Comparison of ENCODE assay signal across 24 cellular contexts in genomic region chr2:158620656-158621055, GRCh38.
DNase-seq lines count a peak whose midpoint lies in the region; ATAC-seq, FAIRE-seq and TF ChIP-seq lines count a peak whose summit lies in the region.
"Had no signal": no experiment of that assay in that cellular context is flagged by ENCODE, and none has a peak within 500 bp of the region (broad histone marks: within the 10 kb centered on the region; RNA-seq: fewer than 3 reads in every experiment).

No MANE protein-coding gene starts in this region.

- DNase-seq in HepG2 (ENCODE audit: low spot score): no peak
- no peak for DNase-seq in right lobe of liver
- DNase-seq in K562 (ENCODE audit: extremely low read depth in 1 of 4, low spot score in 3 of 4): no peak
- DNase-seq in trophoblast cell: no peak
- DNase-seq in stimulated activated CD4-positive, alpha-beta T cell treated with anti-CD3 and anti-CD28 coated beads, Interleukin-4, amount 100 ng/mL, for 4 hours: no peak
- DNase-seq: ACHN; BE2C; C1 segment of cervical spinal cord; CD4-positive, alpha-beta memory T cell; CD4-positive, CD25-positive, alpha-beta regulatory T cell; CD8-positive, alpha-beta memory T cell; COR-L47; DMS 273 treated with DMSO at 0.1 percent for 48 hours; DMS153; DMS53; DMS79; DND-41; EL; GF-D8 had no signal

- WGBS in HepG2 (ENCODE audit: low lambda C conversion rate): 94% methylated on average over 2 of the region's 2 CpGs
- WGBS in right lobe of liver (ENCODE audit: insufficient coverage, low coverage, low lambda C conversion rate, missing lambda C conversion rate): 57% methylated on average over 1 of the region's 2 CpGs
- 88% methylated on average over 2 of the region's 2 CpGs for WGBS in K562 (ENCODE audit: insufficient coverage, low coverage, missing lambda C conversion rate)
- WGBS in mesodermal cell (ENCODE audit: insufficient coverage in 2 of 2), 2 experiments: no CpG with 5 or more reads among the region's 2 CpGs
- no CpG with 5 or more reads among the region's 2 CpGs for WGBS in trophoblast cell (ENCODE audit: extremely low coverage, insufficient coverage, insufficient read length)

- H4K20me1 ChIP-seq in HepG2 (ENCODE audit: insufficient read depth, low read length) (no peaks in the 10 kb centered on the region), K562 (replicated peaks; ENCODE audit: control insufficient read depth, insufficient read depth, low read length) (no peaks in the 10 kb centered on the region)
- H4K20me1 ChIP-seq: BLaER1 had no signal

- H3K4ac ChIP-seq in trophoblast cell (ENCODE audit: low read depth, low read length): no peak overlapping the region

- no peak overlapping the region for H4K12ac ChIP-seq in trophoblast cell (ENCODE audit: low read depth, low read length)

- H3K79me2 ChIP-seq in HepG2 (ENCODE audit: insufficient read depth, low read length) (no peaks in the 10 kb centered on the region), K562 (ENCODE audit: control insufficient read depth, insufficient read depth, low read length) (no peaks in the 10 kb centered on the region), trophoblast cell (ENCODE audit: control insufficient read depth, insufficient read depth, low read length, poor library complexity) (no peaks in the 10 kb centered on the region)

- H3K79me1 ChIP-seq in trophoblast cell (ENCODE audit: low read length): no peaks in the 10 kb centered on the region

- FAIRE-seq in HepG2 (lab: Jason Lieb, UNC) (no peak), K562 (lab: Jason Lieb, UNC) (no peak)
- FAIRE-seq: GM12891 had no signal

- no peak overlapping the region for H3K9ac ChIP-seq in HepG2 (ENCODE audit: insufficient read depth, low read depth, low read length)
- no peak overlapping the region for H3K9ac ChIP-seq in K562 (ENCODE audit: insufficient read depth in 1 of 2, low read depth in 2 of 2, low read length in 2 of 2)
- H3K9ac ChIP-seq in trophoblast cell (ENCODE audit: low read length): no peak overlapping the region
- H3K9ac ChIP-seq: BLaER1 had no signal

- H3K27me3 ChIP-seq in HepG2 (ENCODE audit: control insufficient read depth in 1 of 2, insufficient read depth in 2 of 2, low read length in 2 of 2): no peaks in the 10 kb centered on the region
- no peaks in the 10 kb centered on the region for H3K27me3 ChIP-seq in right lobe of liver
- no peaks in the 10 kb centered on the region for H3K27me3 ChIP-seq in K562 (ENCODE audit: control insufficient read depth in 2 of 2, insufficient read depth in 2 of 2, low read length in 2 of 2)
- H3K27me3 ChIP-seq in trophoblast cell (ENCODE audit: insufficient read depth, low read length): no peaks in the 10 kb centered on the region
- H3K27me3 ChIP-seq: BE2C, BLaER1 had no signal

- no peak overlapping the region for H3K23ac ChIP-seq in trophoblast cell (ENCODE audit: low read length)

- H2BK12ac ChIP-seq in trophoblast cell (ENCODE audit: low read length): no peak overlapping the region

- no peak for TF ChIP-seq EP300 in HepG2 (IDR thresholded peaks at IDR 0.05; ENCODE audit: low read depth in 2 of 2, low read length in 2 of 2)
- TF ChIP-seq EP300 in HepG2 (CRISPR knock-in tag; IDR thresholded peaks at IDR 0.05; ENCODE audit: borderline replicate concordance): no peak
- no peak for TF ChIP-seq EP300 in K562 (IDR thresholded peaks at IDR 0.05; ENCODE audit: low read length)

- H2AFZ ChIP-seq in HepG2 (ENCODE audit: low read length): no peak overlapping the region
- no peak overlapping the region for H2AFZ ChIP-seq in K562 (ENCODE audit: low read depth, low read length)
- H2AFZ ChIP-seq in trophoblast cell (ENCODE audit: insufficient read depth, low read length, poor library complexity): no peak overlapping the region

- intact Hi-C loops in HepG2 (cut with micrococcal nuclease; ENCODE audit: unreplicated experiment) (no loop called here), right lobe of liver (cut with DNase I) (no loop called here), K562 (cut with micrococcal nuclease) (no loop called here)

- no peak overlapping the region for H3K4me3 ChIP-seq in HepG2 (replicated peaks in 1 of 3; ENCODE audit: insufficient read depth in 1 of 3, low read depth in 2 of 3, low read length in 3 of 3)
- no peak overlapping the region for H3K4me3 ChIP-seq in right lobe of liver
- H3K4me3 ChIP-seq in K562: no peak overlapping the region
- no peak overlapping the region for H3K4me3 ChIP-seq in mesodermal cell (ENCODE audit: extremely low read depth, insufficient read depth, low read length, poor library complexity, severe bottlenecking)
- H3K4me3 ChIP-seq in trophoblast cell (ENCODE audit: low read depth, low read length): no peak overlapping the region
- H3K4me3 ChIP-seq: BLaER1 had no signal

- no peak overlapping the region for H3K27ac ChIP-seq in HepG2 (ENCODE audit: extremely low read length, insufficient read depth, low read length)
- H3K27ac ChIP-seq in right lobe of liver: no peak overlapping the region
- H3K27ac ChIP-seq in K562 (ENCODE audit: extremely low read depth, low read depth, low read length): no peak overlapping the region
- H3K27ac ChIP-seq in mesodermal cell (ENCODE audit: low read depth, low read length, severe bottlenecking): peak overlapping the region; percentile 51
- H3K27ac ChIP-seq in trophoblast cell (ENCODE audit: low read depth, low read length): no peak overlapping the region
- H3K27ac ChIP-seq: 22Rv1, BLaER1 had no signal

- H3K36me3 ChIP-seq in HepG2 (replicated peaks in 1 of 2; ENCODE audit: control insufficient read depth in 1 of 2, insufficient read depth in 2 of 2, low read length in 2 of 2) (peaks cover 25 to 62% of the 10 kb centered on the region in 2 experiments), right lobe of liver (peaks cover 0 to 19% (median 7%) of the 10 kb centered on the region in 4 donors), K562 (ENCODE audit: control insufficient read depth, insufficient read depth, low read length) (peaks cover 60% of the 10 kb centered on the region), mesodermal cell (ENCODE audit: control insufficient read depth, insufficient read depth, low read length) (peaks cover 48% of the 10 kb centered on the region), trophoblast cell (ENCODE audit: control insufficient read depth in 1 of 2, insufficient read depth in 2 of 2, low read length in 2 of 2) (peaks cover 7 to 12% of the 10 kb centered on the region in 2 experiments)
- H3K36me3 ChIP-seq: BE2C had no signal

- H3K4me1 ChIP-seq in HepG2 (ENCODE audit: insufficient read depth, low read length): peaks cover 22% of the 10 kb centered on the region
- peaks cover 0 to 12% (median 0%) of the 10 kb centered on the region in 4 donors for H3K4me1 ChIP-seq in right lobe of liver
- peaks cover 0 to 5% of the 10 kb centered on the region in 2 experiments; a peak in 1 of 5 replicates for H3K4me1 ChIP-seq in K562 (replicated peaks in 1 of 2; ENCODE audit: control insufficient read depth in 2 of 2, insufficient read depth in 2 of 2, low read length in 2 of 2)
- peaks cover 9% of the 10 kb centered on the region for H3K4me1 ChIP-seq in mesodermal cell (ENCODE audit: control insufficient read depth, insufficient read depth, low read length, poor library complexity, severe bottlenecking)
- no peaks in the 10 kb centered on the region for H3K4me1 ChIP-seq in trophoblast cell (ENCODE audit: control insufficient read depth in 1 of 2, insufficient read depth in 2 of 2, low read length in 2 of 2)
- H3K4me1 ChIP-seq: BE2C, BLaER1 had no signal

- H2BK5ac ChIP-seq in trophoblast cell (ENCODE audit: low read depth, low read length, poor library complexity): no peak overlapping the region

- H2BK120ac ChIP-seq in trophoblast cell (ENCODE audit: insufficient read depth, low read length, poor library complexity): no peak overlapping the region

- H3K4me2 ChIP-seq in HepG2 (ENCODE audit: low read depth, low read length) (no peak overlapping the region), K562 (ENCODE audit: insufficient read depth, low read length) (no peak overlapping the region), trophoblast cell (ENCODE audit: low read length) (no peak overlapping the region)
- H3K4me2 ChIP-seq: BLaER1 had no signal

- in situ Hi-C loops in HepG2 (cut with HindIII; ENCODE audit: extremely low pct_ligation_motif_present, low pct_unique_long_range_greater_than_20kb) (no loop called here), K562 (cut with MboI) (no loop called here)

- no peaks in the 10 kb centered on the region for H3K9me1 ChIP-seq in K562 (ENCODE audit: control insufficient read depth, insufficient read depth, low read length)

- H3K9me3 ChIP-seq in HepG2 (ENCODE audit: low read length) (no peaks in the 10 kb centered on the region), right lobe of liver (no peaks in the 10 kb centered on the region), K562 (replicated peaks; ENCODE audit: control insufficient read depth, insufficient read depth, low read depth, low read length) (no peaks in the 10 kb centered on the region), mesodermal cell (ENCODE audit: control insufficient read depth, low read length) (no peaks in the 10 kb centered on the region), trophoblast cell (ENCODE audit: insufficient read depth, low read depth, low read length) (no peaks in the 10 kb centered on the region)
- H3K9me3 ChIP-seq: BE2C had no signal

- BruUV-seq in HepG2 (replicated peaks; lab: Mats Ljungman, UMichigan) (no TSS peak), K562 (replicated peaks; lab: Mats Ljungman, UMichigan) (no TSS peak)

- H4K8ac ChIP-seq in trophoblast cell (ENCODE audit: low read depth, low read length): no peak overlapping the region

- POLR2A ChIA-PET in HepG2 (lab: Yijun Ruan, JAX) (no interaction called here), K562 (lab: Yijun Ruan, JAX) (no interaction called here)

- TF ChIP-seq CTCF in HepG2 (CRISPR knock-in tag; IDR thresholded peaks at IDR 0.05): no peak
- TF ChIP-seq CTCF in right lobe of liver (IDR thresholded peaks at IDR 0.05): no peak
- TF ChIP-seq CTCF in K562 (IDR thresholded peaks at IDR 0.05 in 2 of 3, conservative IDR thresholded peaks at IDR 0.05 in 1 of 3; ENCODE audit: insufficient read depth in 2 of 3, low read depth in 1 of 3, low read length in 3 of 3): no peak

- no peak for ATAC-seq in HepG2
- no peak for ATAC-seq in right lobe of liver
- ATAC-seq in K562: no peak
- ATAC-seq in HG03342 (IDR thresholded peaks at IDR 0.05; ENCODE audit: unreplicated experiment): no peak

- no peak for TF ChIP-seq RAD21 in HepG2 (CRISPR knock-in tag; IDR thresholded peaks at IDR 0.05)
- no peak for TF ChIP-seq RAD21 in K562 (CRISPR knock-in tag; conservative IDR thresholded peaks at IDR 0.05 in 1 of 2, IDR thresholded peaks at IDR 0.05 in 1 of 2)

- no peak overlapping the region for H3K14ac ChIP-seq in trophoblast cell (ENCODE audit: low read length)

- TF ChIP-seq POLR2A in HepG2 (IDR thresholded peaks at IDR 0.05; ENCODE audit: insufficient read depth in 1 of 2, low read depth in 2 of 2, low read length in 2 of 2) (no peak), right lobe of liver (IDR thresholded peaks at IDR 0.05) (no peak), K562 (conservative IDR thresholded peaks at IDR 0.05) (no peak)

- H4K91ac ChIP-seq in trophoblast cell (ENCODE audit: low read depth, low read length): no peak overlapping the region

- CTCF ChIA-PET in HepG2 (lab: Yijun Ruan, JAX; ENCODE audit: low intra/inter-chr PET ratio, low total read pairs): no interaction called here
- CTCF ChIA-PET in K562 (lab: Yijun Ruan, JAX; ENCODE audit: low intra/inter-chr PET ratio): no interaction called here

- no peak overlapping the region for H2AK5ac ChIP-seq in trophoblast cell (ENCODE audit: low read length)

- no peak overlapping the region for H3K18ac ChIP-seq in trophoblast cell (ENCODE audit: low read length)

Comparison
In these comparisons a context has a peak if more than half of its experiments do, and no peak if none do; other contexts are left out.
1. Of the 241 proteins assayed by ChIP-seq in both HepG2 and K562: peak only in HepG2: MAFF and MAFK; only in K562: none; in both: none; in neither: 239.